Comparison of ENCODE assay signal across 1 cellular context in genomic region chr4:38049545-38050170, GRCh38.
TF ChIP-seq lines count a peak whose summit lies in the region.

No MANE protein-coding gene starts in this region.

TF ChIP-seq in WTC11, 78 proteins besides CTCF, POLR2A, EP300 and RAD21 (continued from another document):
- TF ChIP-seq, protein P1, sequence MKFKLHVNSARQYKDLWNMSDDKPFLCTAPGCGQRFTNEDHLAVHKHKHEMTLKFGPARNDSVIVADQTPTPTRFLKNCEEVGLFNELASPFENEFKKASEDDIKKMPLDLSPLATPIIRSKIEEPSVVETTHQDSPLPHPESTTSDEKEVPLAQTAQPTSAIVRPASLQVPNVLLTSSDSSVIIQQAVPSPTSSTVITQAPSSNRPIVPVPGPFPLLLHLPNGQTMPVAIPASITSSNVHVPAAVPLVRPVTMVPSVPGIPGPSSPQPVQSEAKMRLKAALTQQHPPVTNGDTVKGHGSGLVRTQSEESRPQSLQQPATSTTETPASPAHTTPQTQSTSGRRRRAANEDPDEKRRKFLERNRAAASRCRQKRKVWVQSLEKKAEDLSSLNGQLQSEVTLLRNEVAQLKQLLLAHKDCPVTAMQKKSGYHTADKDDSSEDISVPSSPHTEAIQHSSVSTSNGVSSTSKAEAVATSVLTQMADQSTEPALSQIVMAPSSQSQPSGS (CRISPR knock-in tag; IDR thresholded peaks at IDR 0.05; ENCODE audit: borderline replicate concordance, low read depth), result no peak
TF ChIP-seq in WTC11: peak in this region for 0.
